ENCODE assay signal across 27 cellular contexts in the genomic region with DNA sequence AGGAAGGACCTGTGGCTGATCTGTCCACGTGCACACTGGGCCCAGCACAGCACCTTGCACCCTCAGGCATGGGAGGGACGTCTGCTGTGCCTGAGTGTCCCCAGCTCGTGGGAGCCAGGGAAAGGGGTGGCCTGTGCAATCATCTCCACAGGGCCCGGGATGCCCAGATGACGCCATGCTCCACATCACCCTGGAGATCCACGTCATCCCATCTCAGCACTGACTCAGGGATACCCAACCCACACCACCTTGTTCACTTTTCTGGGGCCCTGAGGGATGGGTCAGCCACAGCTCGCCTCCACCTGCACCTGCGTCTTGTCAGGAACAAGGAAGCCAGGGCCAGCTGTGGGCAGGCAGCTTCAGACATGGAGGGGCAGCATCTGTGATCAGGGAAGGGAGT. TPM values are rescaled to one million over a fixed set of nuclear protein-coding genes. Genes with fewer than 3 reads are reported as not detected.
"Had no signal": no experiment of that assay in that cellular context is flagged by ENCODE, and none has a peak within 500 bp of the region (broad histone marks: within the 10 kb centered on the region; RNA-seq: fewer than 3 reads in every experiment).

No MANE protein-coding gene starts in this region.

- H3K4me3 Mint-ChIP-seq: activated CD4-positive, alpha-beta memory T cell treated with anti-CD3 and anti-CD28 coated beads for 36 hours; activated CD4-positive, alpha-beta T cell treated with anti-CD3 and anti-CD28 coated beads, Interleukin-2, amount 10 ng/mL, durations not matched to agents 24 days and 14 days; activated naive CD4-positive, alpha-beta T cell treated with anti-CD3 and anti-CD28 coated beads for 36 hours; activated naive CD8-positive, alpha-beta T cell; activated T-helper 17 cell treated with anti-CD3 and anti-CD28 coated beads, Interleukin-2, amount 50 U/mL, for 72 hours; brain; T-helper 1 cell treated with Interleukin-12 subunit alpha and Interleukin-12 subunit beta and Interleukin-4 antibody, amounts not matched to agents 30 μg/mL and 1 μg/mL, for 36 hours; WTC11 had no signal

- ATAC-seq: activated T-helper 17 cell treated with anti-CD3 and anti-CD28 coated beads, Interleukin-2, amount 50 U/mL, for 72 hours; PC-3; WTC11 had no signal

- H3K27ac ChIP-seq: cardiac muscle cell had no signal

- H3K4me3 ChIP-seq: cardiac muscle cell had no signal

- FAIRE-seq: astrocyte, RCC 7860 had no signal

- H3K9me3 Mint-ChIP-seq: activated T-helper 17 cell treated with anti-CD3 and anti-CD28 coated beads, Interleukin-2, amount 50 U/mL, for 72 hours had no signal

- H3K27me3 Mint-ChIP-seq: activated CD4-positive, alpha-beta memory T cell treated with anti-CD3 and anti-CD28 coated beads for 36 hours; activated CD4-positive, alpha-beta T cell treated with anti-CD3 and anti-CD28 coated beads, Interleukin-2, amount 10 ng/mL, durations not matched to agents 24 days and 14 days; activated naive CD8-positive, alpha-beta T cell; activated T-helper 17 cell treated with anti-CD3 and anti-CD28 coated beads, Interleukin-2, amount 50 U/mL, for 72 hours had no signal

- DNase-seq: activated CD4-positive, alpha-beta memory T cell treated with anti-CD3 and anti-CD28 coated beads for 36 hours; activated CD4-positive, alpha-beta T cell treated with anti-CD3 and anti-CD28 coated beads for 1 hour; activated CD4-positive, alpha-beta T cell treated with anti-CD3 and anti-CD28 coated beads, Interleukin-2, amount 10 ng/mL, durations not matched to agents 24 days and 14 days; activated CD8-positive, alpha-beta memory T cell treated with anti-CD3 and anti-CD28 coated beads for 24 hours; activated gamma-delta T cell; activated naive CD4-positive, alpha-beta T cell treated with anti-CD3 and anti-CD28 coated beads for 36 hours; activated T-cell treated with anti-CD3 and anti-CD28 coated beads, Interleukin-2, amount 50 U/mL, for 48 hours; amygdala; Karpas-422; MM.1S; NCI-H1105; NCI-H1436; NCI-H1694 treated with DMSO at 0.1 percent for 48 hours; NCI-H2029 treated with DMSO at 0.1 percent for 48 hours; NCI-H345; NCI-H524; PC-3; SHP77 treated with DMSO at 0.1 percent for 48 hours had no signal

- H3K36me3 ChIP-seq: cardiac muscle cell had no signal

- H3K4me1 Mint-ChIP-seq: WTC11 had no signal

- H3K27me3 ChIP-seq: cardiac muscle cell had no signal

- H3K27ac Mint-ChIP-seq: activated CD4-positive, alpha-beta memory T cell treated with anti-CD3 and anti-CD28 coated beads for 36 hours; activated CD4-positive, alpha-beta T cell treated with anti-CD3 and anti-CD28 coated beads, Interleukin-2, amount 10 ng/mL, durations not matched to agents 24 days and 14 days; activated naive CD4-positive, alpha-beta T cell treated with anti-CD3 and anti-CD28 coated beads for 36 hours; activated naive CD8-positive, alpha-beta T cell; brain; T-helper 1 cell treated with Interleukin-12 subunit alpha and Interleukin-12 subunit beta and Interleukin-4 antibody, amounts not matched to agents 30 μg/mL and 1 μg/mL, for 36 hours; WTC11 had no signal

RNA-seq across cellular contexts. Expression of gene RAB44, which starts 48.2 kb away (rescaled TPM):
- total RNA-seq: activated CD4-positive, alpha-beta T cell treated with anti-CD3 and anti-CD28 coated beads, Interleukin-2, amount 10 ng/mL, durations not matched to agents 24 days and 14 days; cardiac muscle cell; PC-3; SK-MEL-5 had no signal
- polyA plus RNA-seq: cardiac muscle cell had no signal
